ENCODE assay signal across 11 cellular contexts in the genomic region with DNA sequence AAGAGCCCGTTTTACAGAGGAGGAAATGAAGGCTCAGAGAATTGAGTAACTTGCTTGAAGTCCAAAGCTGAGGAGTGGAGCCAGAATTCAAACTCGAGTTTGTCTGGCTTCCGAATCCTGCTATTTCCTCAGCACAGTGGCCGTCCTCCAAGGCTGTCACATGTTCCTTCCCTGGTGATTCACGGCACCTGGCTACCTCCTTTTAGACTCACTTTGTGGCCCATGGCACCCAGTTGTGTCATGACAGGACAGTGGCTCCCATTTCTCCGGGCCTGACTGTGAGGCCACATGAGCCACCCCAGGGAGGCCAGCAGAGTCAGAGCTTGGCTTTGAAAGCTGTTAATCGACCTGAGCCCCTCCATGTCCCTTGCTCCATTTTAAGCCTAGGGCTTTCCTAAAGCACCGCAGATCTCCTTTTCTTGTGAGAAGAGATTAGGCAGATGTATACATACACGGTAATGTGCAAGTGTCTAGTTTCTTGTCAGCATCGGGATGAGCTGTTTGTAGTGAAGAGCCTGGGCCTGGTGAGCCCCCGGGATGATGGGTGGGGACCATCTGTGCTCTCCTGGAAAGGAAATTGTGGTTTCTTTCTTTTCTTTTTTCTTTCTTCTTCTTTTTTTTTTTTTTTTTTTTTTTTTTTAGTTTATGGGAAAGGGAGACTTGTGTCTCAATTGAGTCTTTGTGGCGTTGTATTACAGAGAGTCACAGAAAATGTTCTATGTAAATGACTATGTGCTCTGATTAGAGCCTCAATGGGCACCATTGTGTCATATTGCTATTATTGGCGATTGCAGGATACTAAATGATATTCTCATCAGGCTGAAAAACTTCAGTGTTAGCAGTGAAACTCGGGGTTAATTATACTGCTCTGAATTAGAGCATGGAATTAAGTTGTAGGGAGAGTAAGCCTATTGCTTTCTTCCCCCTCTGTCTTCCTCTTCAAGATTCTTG. TPM values are rescaled to one million over a fixed set of nuclear protein-coding genes. Genes with fewer than 3 reads are reported as not detected.
DNase-seq lines count a peak whose midpoint lies in the region; TF ChIP-seq lines count a peak whose summit lies in the region.
"Had no signal": no experiment of that assay in that cellular context is flagged by ENCODE, and none has a peak within 500 bp of the region (broad histone marks: within the 10 kb centered on the region; RNA-seq: fewer than 3 reads in every experiment).

No MANE protein-coding gene starts in this region.

- H3K4me3 Mint-ChIP-seq in T-helper 1 cell treated with Interleukin-12 subunit alpha and Interleukin-12 subunit beta and Interleukin-4 antibody, amounts not matched to agents 30 μg/mL and 1 μg/mL, for 36 hours, result peak overlapping the region; percentile 64
- H3K4me3 Mint-ChIP-seq in activated T-helper 1 cell treated with anti-CD3 and anti-CD28 coated beads, Interleukin-12 subunit alpha, Interleukin-12 subunit beta, Interleukin-2, Interleukin-4 antibody, amounts not matched to agents 30 ng/mL and 10 ng/mL and 1 ng/mL, durations not matched to agents 14 hours and 24 hours and 36 hours, result peak overlapping the region; percentile 50
- H3K4me3 Mint-ChIP-seq in chondrocyte (ENCODE audit: unreplicated experiment), result no peak overlapping the region

- H3K27me3 ChIP-seq in layer of hippocampus (ENCODE audit: control insufficient read depth, insufficient read depth, low read length), result no peaks in the 10 kb centered on the region

- intact Hi-C loops in activated T-helper 1 cell treated with anti-CD3 and anti-CD28 coated beads, Interleukin-12 subunit alpha, Interleukin-12 subunit beta, Interleukin-2, Interleukin-4 antibody, amounts not matched to agents 30 ng/mL and 10 ng/mL and 1 ng/mL, durations not matched to agents 14 hours and 24 hours and 36 hours (cut with micrococcal nuclease), result loop anchor here (1.0 to 2.0 kb wide), 2 partner anchors 8 to 14 kb away; no protein-coding TSS in a partner anchor

- no peak for TF ChIP-seq CTCF in chondrocyte (IDR thresholded peaks at IDR 0.05)

- H3K27me3 Mint-ChIP-seq in T-helper 1 cell treated with Interleukin-12 subunit alpha and Interleukin-12 subunit beta and Interleukin-4 antibody, amounts not matched to agents 30 μg/mL and 1 μg/mL, for 36 hours (ENCODE audit: low read depth), result no peaks in the 10 kb centered on the region
- no peaks in the 10 kb centered on the region for H3K27me3 Mint-ChIP-seq in activated T-helper 1 cell treated with anti-CD3 and anti-CD28 coated beads, Interleukin-12 subunit alpha, Interleukin-12 subunit beta, Interleukin-2, Interleukin-4 antibody, amounts not matched to agents 30 ng/mL and 10 ng/mL and 1 ng/mL, durations not matched to agents 14 hours and 24 hours and 36 hours (ENCODE audit: insufficient read depth)
- no peaks in the 10 kb centered on the region for H3K27me3 Mint-ChIP-seq in chondrocyte (ENCODE audit: low read depth)

- H3K27ac ChIP-seq in layer of hippocampus (ENCODE audit: low read depth, low read length), result peak overlapping the region; percentile 90
- peak overlapping the region; percentile 92 for H3K27ac ChIP-seq in substantia nigra (ENCODE audit: low read depth, low read length, poor library complexity, severe bottlenecking)

- peak overlapping the region; percentile 61 for H3K27ac Mint-ChIP-seq in T-helper 1 cell treated with Interleukin-12 subunit alpha and Interleukin-12 subunit beta and Interleukin-4 antibody, amounts not matched to agents 30 μg/mL and 1 μg/mL, for 36 hours
- H3K27ac Mint-ChIP-seq in activated T-helper 1 cell treated with anti-CD3 and anti-CD28 coated beads, Interleukin-12 subunit alpha, Interleukin-12 subunit beta, Interleukin-2, Interleukin-4 antibody, amounts not matched to agents 30 ng/mL and 10 ng/mL and 1 ng/mL, durations not matched to agents 14 hours and 24 hours and 36 hours, result peak overlapping the region; percentile 59
- no peak overlapping the region for H3K27ac Mint-ChIP-seq in chondrocyte (ENCODE audit: unreplicated experiment)

- H3K9me3 Mint-ChIP-seq in T-helper 1 cell treated with Interleukin-12 subunit alpha and Interleukin-12 subunit beta and Interleukin-4 antibody, amounts not matched to agents 30 μg/mL and 1 μg/mL, for 36 hours, result no peaks in the 10 kb centered on the region
- H3K9me3 Mint-ChIP-seq in activated T-helper 1 cell treated with anti-CD3 and anti-CD28 coated beads, Interleukin-12 subunit alpha, Interleukin-12 subunit beta, Interleukin-2, Interleukin-4 antibody, amounts not matched to agents 30 ng/mL and 10 ng/mL and 1 ng/mL, durations not matched to agents 14 hours and 24 hours and 36 hours, result no peaks in the 10 kb centered on the region
- H3K9me3 Mint-ChIP-seq in chondrocyte (ENCODE audit: low read depth), result no peaks in the 10 kb centered on the region

- peaks cover 62% of the 10 kb centered on the region for H3K4me1 Mint-ChIP-seq in T-helper 1 cell treated with Interleukin-12 subunit alpha and Interleukin-12 subunit beta and Interleukin-4 antibody, amounts not matched to agents 30 μg/mL and 1 μg/mL, for 36 hours (ENCODE audit: low read depth)
- H3K4me1 Mint-ChIP-seq in activated T-helper 1 cell treated with anti-CD3 and anti-CD28 coated beads, Interleukin-12 subunit alpha, Interleukin-12 subunit beta, Interleukin-2, Interleukin-4 antibody, amounts not matched to agents 30 ng/mL and 10 ng/mL and 1 ng/mL, durations not matched to agents 14 hours and 24 hours and 36 hours (ENCODE audit: low read depth), result peaks cover 75% of the 10 kb centered on the region
- H3K4me1 Mint-ChIP-seq in chondrocyte (ENCODE audit: low read depth), result peaks cover 36% of the 10 kb centered on the region

- peaks cover 44% of the 10 kb centered on the region for H3K36me3 Mint-ChIP-seq in T-helper 1 cell treated with Interleukin-12 subunit alpha and Interleukin-12 subunit beta and Interleukin-4 antibody, amounts not matched to agents 30 μg/mL and 1 μg/mL, for 36 hours (ENCODE audit: low read depth)
- H3K36me3 Mint-ChIP-seq in activated T-helper 1 cell treated with anti-CD3 and anti-CD28 coated beads, Interleukin-12 subunit alpha, Interleukin-12 subunit beta, Interleukin-2, Interleukin-4 antibody, amounts not matched to agents 30 ng/mL and 10 ng/mL and 1 ng/mL, durations not matched to agents 14 hours and 24 hours and 36 hours (ENCODE audit: low read depth), result peaks cover 52% of the 10 kb centered on the region
- no peaks in the 10 kb centered on the region for H3K36me3 Mint-ChIP-seq in chondrocyte (ENCODE audit: low read depth)

- DNase-seq in T-helper 1 cell (no peak), substantia nigra (lab: John Stamatoyannopoulos, UW) (peak in 27 of 49 donors; percentile 26 to 82 (median 38)), chondrocyte (ENCODE audit: low spot score) (no peak), NK-92 (lab: John Stamatoyannopoulos, UW; ENCODE audit: unreplicated experiment) (no peak), DMS79 treated with DMSO at 0.1 percent for 48 hours (lab: John Stamatoyannopoulos, UW) (no peak)
- DNase-seq in activated T-helper 1 cell treated with anti-CD3 and anti-CD28 coated beads, Interleukin-12 subunit alpha, Interleukin-12 subunit beta, Interleukin-2, Interleukin-4 antibody, amounts not matched to agents 30 ng/mL and 10 ng/mL and 1 ng/mL, durations not matched to agents 14 hours and 24 hours and 36 hours (ENCODE audit: low spot score), result no peak
- DNase-seq: 8988T, NCI-H345, retina had no signal

RNA-seq across cellular contexts. Expression of a gene that starts 54.8 kb away (rescaled TPM):
- total RNA-seq in activated T-helper 1 cell treated with anti-CD3 and anti-CD28 coated beads, Interleukin-12 subunit alpha, Interleukin-12 subunit beta, Interleukin-2, Interleukin-4 antibody, amounts not matched to agents 30 ng/mL and 10 ng/mL and 1 ng/mL, durations not matched to agents 14 hours and 24 hours and 36 hours, result 69.6 and 70.3 TPM in 2 replicates
- total RNA-seq in chondrocyte, result 5.9 to 18.1 TPM (median 16.4 TPM) in 3 replicates

Comparison
In these comparisons a context has a peak if more than half of its experiments do, and no peak if none do; other contexts are left out.
1. DNase-seq: peak in substantia nigra (27 of 49); none in T-helper 1 cell (0 of 5), activated T-helper 1 cell treated with anti-CD3 and anti-CD28 coated beads, Interleukin-12 subunit alpha, Interleukin-12 subunit beta, Interleukin-2, Interleukin-4 antibody, amounts not matched to agents 30 ng/mL and 10 ng/mL and 1 ng/mL, durations not matched to agents 14 hours and 24 hours and 36 hours (single experiment), chondrocyte (single experiment), NK-92 (single experiment) and DMS79 treated with DMSO at 0.1 percent for 48 hours (single experiment).